ENCODE assay signal across 9 cellular contexts in the genomic region with DNA sequence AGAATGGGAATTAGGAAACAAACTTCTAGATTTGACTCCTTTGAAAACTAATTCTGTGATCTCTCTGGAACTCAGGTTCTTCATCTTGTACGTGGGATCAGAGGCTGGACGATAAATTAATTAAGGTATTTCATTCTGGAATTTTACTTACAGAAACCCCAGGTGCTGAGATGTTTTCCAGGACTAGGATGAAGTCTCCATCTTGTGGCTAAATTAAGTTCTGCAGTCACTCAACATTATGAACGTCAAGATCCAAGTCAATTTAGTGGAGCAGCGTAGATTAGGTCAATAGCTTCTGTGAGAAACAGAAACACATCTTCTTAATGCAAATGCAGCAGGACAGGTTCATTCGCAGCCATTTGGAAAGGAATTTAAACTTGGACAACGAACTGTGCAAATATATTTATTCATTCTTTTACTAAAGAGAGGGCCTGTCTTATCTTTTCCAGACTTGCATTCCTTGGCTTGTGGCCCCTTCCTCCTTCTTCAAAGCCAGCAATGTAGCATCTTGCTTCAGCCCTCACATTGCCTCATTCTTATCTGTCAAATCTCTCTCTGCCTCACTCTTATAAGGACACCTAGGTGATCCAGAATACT.
A peak's percentile ranks its signal among the peaks of the same experiment; 100 is the strongest.
DNase-seq lines count a peak whose midpoint lies in the region; ATAC-seq, FAIRE-seq and TF ChIP-seq lines count a peak whose summit lies in the region.
"Had no signal": no experiment of that assay in that cellular context is flagged by ENCODE, and none has a peak within 500 bp of the region (broad histone marks: within the 10 kb centered on the region; RNA-seq: fewer than 3 reads in every experiment).

No MANE protein-coding gene starts in this region.

- H3K27me3 ChIP-seq in tibial artery = peaks cover 0 to 3% of the 10 kb centered on the region in 2 donors

- H3K9me3 ChIP-seq in tibial artery = no peaks in the 10 kb centered on the region

- H3K36me3 ChIP-seq in tibial artery = no peaks in the 10 kb centered on the region

- H3K27ac ChIP-seq in tibial artery = no peak overlapping the region

- peak; percentile 49 for FAIRE-seq in islet of Langerhans (lab: Jason Lieb, UNC)
- FAIRE-seq: frontal cortex had no signal

- DNase-seq in AG08395 (ENCODE audit: low spot score) (peak; percentile 65), NCI-H2171 (lab: John Stamatoyannopoulos, UW) (peak; percentile 21), astrocyte of the spinal cord (ENCODE audit: low read depth, low spot score) (peak; percentile 58), tibial artery (no peak)
- DNase-seq in stimulated activated naive CD8-positive, alpha-beta T cell treated with anti-CD3 and anti-CD28 coated beads, Interleukin-15, Interleukin-2, amounts not matched to agents 100 U/mL and 50 U/mL, for 24 hours = no peak

- intact Hi-C loops in tibial artery (cut with DNase I; ENCODE audit: low total_unique reads) = loop anchor here (2.0 kb wide), 1 partner anchor 128 kb away; no protein-coding TSS in a partner anchor

- H3K4me3 ChIP-seq in astrocyte of the spinal cord (ENCODE audit: low read depth, low read length) (no peak overlapping the region), tibial artery (no peak overlapping the region)

- no peak for ATAC-seq in HG03521 (IDR thresholded peaks at IDR 0.05; ENCODE audit: unreplicated experiment)
- ATAC-seq in stimulated activated naive CD8-positive, alpha-beta T cell treated with anti-CD3 and anti-CD28 coated beads, Interleukin-15, Interleukin-2, amounts not matched to agents 100 U/mL and 50 U/mL, for 24 hours = no peak

- TF ChIP-seq CTCF in GM12872 (IDR thresholded peaks at IDR 0.05; ENCODE audit: insufficient read depth, low read depth, low read length) (peak; percentile 67), astrocyte of the spinal cord (IDR thresholded peaks at IDR 0.05; ENCODE audit: low read depth, low read length) (peak; percentile 71), tibial artery (IDR thresholded peaks at IDR 0.05) (peak; percentile 81 to 85)

- in situ Hi-C loops in astrocyte of the spinal cord (cut with HindIII; ENCODE audit: low sequenced_read_pairs) = no loop called here

- no peaks in the 10 kb centered on the region for H3K4me1 ChIP-seq in tibial artery

Comparison
In these comparisons a context has a peak if more than half of its experiments do, and no peak if none do; other contexts are left out.
1. DNase-seq: peak in AG08395 (single experiment), NCI-H2171 (single experiment) and astrocyte of the spinal cord (single experiment); none in tibial artery (0 of 2) and stimulated activated naive CD8-positive, alpha-beta T cell treated with anti-CD3 and anti-CD28 coated beads, Interleukin-15, Interleukin-2, amounts not matched to agents 100 U/mL and 50 U/mL, for 24 hours (single experiment).
2. Peak in every context shown above with its lines, with median percentiles within 50 percentile points of each other: CTCF ChIP-seq.